ENCODE assay signal across 11 cellular contexts in genomic region chr19:27884376-27884775, GRCh38.
"Had no signal": no experiment of that assay in that cellular context is flagged by ENCODE, and none has a peak within 500 bp of the region (broad histone marks: within the 10 kb centered on the region; RNA-seq: fewer than 3 reads in every experiment).

No MANE protein-coding gene starts in this region.

- H3K4me3 ChIP-seq: GM23248, GM23338, HAP-1 had no signal

- H3K27ac Mint-ChIP-seq: GM23338, HFFc6 had no signal

- H3K4me2 ChIP-seq: GM23338 had no signal

- H2AFZ ChIP-seq: GM23248, GM23338 had no signal

- FAIRE-seq: H1, H54 had no signal

- H3K27ac ChIP-seq: GM23248 had no signal

- H3K4me1 Mint-ChIP-seq: GM23338, H9 had no signal

- DNase-seq: GM23248, GOT3, H7, H9, HCEC 1CT, HFFc6 had no signal

- ATAC-seq: GM23338, HCT116 had no signal

- H3K4me3 Mint-ChIP-seq: GM23338, H9, HFFc6 had no signal

- H3K4me1 ChIP-seq: HAP-1 had no signal

- H3K9ac ChIP-seq: GM23248 had no signal

- H3K36me3 ChIP-seq: HAP-1 had no signal
